ENCODE assay signal across 1 cellular context in the genomic region with DNA sequence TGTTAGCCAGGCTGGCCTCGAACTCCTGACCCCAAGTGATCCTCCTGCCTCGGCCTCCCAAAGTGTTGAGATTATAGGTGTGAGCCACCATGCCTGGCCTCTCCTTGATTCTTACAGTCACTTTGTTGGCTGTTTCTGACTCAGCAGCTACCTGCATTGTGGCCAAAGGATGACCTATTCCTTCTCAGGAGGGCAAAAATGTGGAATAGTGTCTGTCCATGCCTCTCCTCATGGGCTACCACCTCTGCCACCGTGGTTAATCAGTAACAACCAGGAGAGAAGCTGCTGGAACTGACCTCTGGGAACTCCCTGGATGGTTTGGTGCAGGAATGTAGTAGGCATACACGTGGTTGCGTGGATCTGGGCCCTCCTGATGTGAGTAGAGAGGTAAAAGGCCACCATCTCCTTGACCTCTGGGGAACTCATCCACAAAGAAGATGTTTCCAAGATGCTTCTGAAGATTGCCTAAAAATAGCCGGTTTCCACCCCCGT.
TF ChIP-seq lines count a peak whose summit lies in the region.

No MANE protein-coding gene starts in this region.

TF ChIP-seq in HepG2, 621 proteins besides CTCF, POLR2A, EP300 and RAD21 (continued from another document and continues in another):
- no peak for TF ChIP-seq ZNF407 (CRISPR knock-in tag; IDR thresholded peaks at IDR 0.05; ENCODE audit: not compliant biosample characterization)
- TF ChIP-seq CBX2 (IDR thresholded peaks at IDR 0.05; ENCODE audit: low read depth, low read length) = no peak
- TF ChIP-seq CBX2 (CRISPR knock-in tag; IDR thresholded peaks at IDR 0.05; ENCODE audit: low read depth) = no peak
- peak; percentile 41; the same call in 1 of the 2 replicates for TF ChIP-seq TBX2 (CRISPR knock-in tag; IDR thresholded peaks at IDR 0.05; ENCODE audit: borderline replicate concordance)
- TF ChIP-seq, protein P1, sequence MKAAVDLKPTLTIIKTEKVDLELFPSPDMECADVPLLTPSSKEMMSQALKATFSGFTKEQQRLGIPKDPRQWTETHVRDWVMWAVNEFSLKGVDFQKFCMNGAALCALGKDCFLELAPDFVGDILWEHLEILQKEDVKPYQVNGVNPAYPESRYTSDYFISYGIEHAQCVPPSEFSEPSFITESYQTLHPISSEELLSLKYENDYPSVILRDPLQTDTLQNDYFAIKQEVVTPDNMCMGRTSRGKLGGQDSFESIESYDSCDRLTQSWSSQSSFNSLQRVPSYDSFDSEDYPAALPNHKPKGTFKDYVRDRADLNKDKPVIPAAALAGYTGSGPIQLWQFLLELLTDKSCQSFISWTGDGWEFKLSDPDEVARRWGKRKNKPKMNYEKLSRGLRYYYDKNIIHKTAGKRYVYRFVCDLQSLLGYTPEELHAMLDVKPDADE (CRISPR knock-in tag; IDR thresholded peaks at IDR 0.05) = no peak
- TF ChIP-seq, protein P2, sequence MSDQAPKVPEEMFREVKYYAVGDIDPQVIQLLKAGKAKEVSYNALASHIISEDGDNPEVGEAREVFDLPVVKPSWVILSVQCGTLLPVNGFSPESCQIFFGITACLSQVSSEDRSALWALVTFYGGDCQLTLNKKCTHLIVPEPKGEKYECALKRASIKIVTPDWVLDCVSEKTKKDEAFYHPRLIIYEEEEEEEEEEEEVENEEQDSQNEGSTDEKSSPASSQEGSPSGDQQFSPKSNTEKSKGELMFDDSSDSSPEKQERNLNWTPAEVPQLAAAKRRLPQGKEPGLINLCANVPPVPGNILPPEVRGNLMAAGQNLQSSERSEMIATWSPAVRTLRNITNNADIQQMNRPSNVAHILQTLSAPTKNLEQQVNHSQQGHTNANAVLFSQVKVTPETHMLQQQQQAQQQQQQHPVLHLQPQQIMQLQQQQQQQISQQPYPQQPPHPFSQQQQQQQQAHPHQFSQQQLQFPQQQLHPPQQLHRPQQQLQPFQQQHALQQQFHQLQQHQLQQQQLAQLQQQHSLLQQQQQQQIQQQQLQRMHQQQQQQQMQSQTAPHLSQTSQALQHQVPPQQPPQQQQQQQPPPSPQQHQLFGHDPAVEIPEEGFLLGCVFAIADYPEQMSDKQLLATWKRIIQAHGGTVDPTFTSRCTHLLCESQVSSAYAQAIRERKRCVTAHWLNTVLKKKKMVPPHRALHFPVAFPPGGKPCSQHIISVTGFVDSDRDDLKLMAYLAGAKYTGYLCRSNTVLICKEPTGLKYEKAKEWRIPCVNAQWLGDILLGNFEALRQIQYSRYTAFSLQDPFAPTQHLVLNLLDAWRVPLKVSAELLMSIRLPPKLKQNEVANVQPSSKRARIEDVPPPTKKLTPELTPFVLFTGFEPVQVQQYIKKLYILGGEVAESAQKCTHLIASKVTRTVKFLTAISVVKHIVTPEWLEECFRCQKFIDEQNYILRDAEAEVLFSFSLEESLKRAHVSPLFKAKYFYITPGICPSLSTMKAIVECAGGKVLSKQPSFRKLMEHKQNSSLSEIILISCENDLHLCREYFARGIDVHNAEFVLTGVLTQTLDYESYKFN (CRISPR knock-in tag; conservative IDR thresholded peaks at IDR 0.05) = peak; percentile 50
- no peak for TF ChIP-seq THAP9 (CRISPR knock-in tag; IDR thresholded peaks at IDR 0.05; ENCODE audit: borderline replicate concordance)
- TF ChIP-seq ATF6 (CRISPR knock-in tag; conservative IDR thresholded peaks at IDR 0.05) = no peak
- TF ChIP-seq, protein P3, sequence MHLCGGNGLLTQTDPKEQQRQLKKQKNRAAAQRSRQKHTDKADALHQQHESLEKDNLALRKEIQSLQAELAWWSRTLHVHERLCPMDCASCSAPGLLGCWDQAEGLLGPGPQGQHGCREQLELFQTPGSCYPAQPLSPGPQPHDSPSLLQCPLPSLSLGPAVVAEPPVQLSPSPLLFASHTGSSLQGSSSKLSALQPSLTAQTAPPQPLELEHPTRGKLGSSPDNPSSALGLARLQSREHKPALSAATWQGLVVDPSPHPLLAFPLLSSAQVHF (CRISPR knock-in tag; IDR thresholded peaks at IDR 0.05) = no peak
- TF ChIP-seq ZNF776 (CRISPR knock-in tag; IDR thresholded peaks at IDR 0.05) = no peak
- TF ChIP-seq ZNF557 (CRISPR knock-in tag; IDR thresholded peaks at IDR 0.05) = no peak
- TF ChIP-seq PTBP1 (IDR thresholded peaks at IDR 0.05; ENCODE audit: low read depth, low read length, poor library complexity, severe bottlenecking) = no peak
- no peak for TF ChIP-seq CBX1 (IDR thresholded peaks at IDR 0.05; ENCODE audit: low read depth)
- TF ChIP-seq SCMH1 (CRISPR knock-in tag; IDR thresholded peaks at IDR 0.05; ENCODE audit: borderline replicate concordance) = no peak
- TF ChIP-seq MYPOP (CRISPR knock-in tag; IDR thresholded peaks at IDR 0.05) = 0 out of 2 replicates have a peak, but pooled peaks have one; percentile 42
- TF ChIP-seq ZNF782 (CRISPR knock-in tag; IDR thresholded peaks at IDR 0.05; ENCODE audit: borderline replicate concordance) = no peak
- peak; percentile 67 for TF ChIP-seq RXRB (CRISPR knock-in tag; IDR thresholded peaks at IDR 0.05; ENCODE audit: borderline replicate concordance)
- TF ChIP-seq, protein P4, sequence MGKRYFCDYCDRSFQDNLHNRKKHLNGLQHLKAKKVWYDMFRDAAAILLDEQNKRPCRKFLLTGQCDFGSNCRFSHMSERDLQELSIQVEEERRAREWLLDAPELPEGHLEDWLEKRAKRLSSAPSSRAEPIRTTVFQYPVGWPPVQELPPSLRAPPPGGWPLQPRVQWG (CRISPR knock-in tag; IDR thresholded peaks at IDR 0.05; ENCODE audit: borderline replicate concordance, low read depth) = no peak
- no peak for TF ChIP-seq ZNF468 (CRISPR knock-in tag; IDR thresholded peaks at IDR 0.05)
- no peak for TF ChIP-seq ZNF816 (CRISPR knock-in tag; IDR thresholded peaks at IDR 0.05; ENCODE audit: borderline replicate concordance)
- TF ChIP-seq SNAPC2 (CRISPR knock-in tag; IDR thresholded peaks at IDR 0.05) = 0 out of 2 replicates have a peak, but pooled peaks have one; percentile 78
- no peak for TF ChIP-seq ZNF446 (CRISPR knock-in tag; IDR thresholded peaks at IDR 0.05)
- TF ChIP-seq ZNF251 (CRISPR knock-in tag; IDR thresholded peaks at IDR 0.05) = no peak
- peak; percentile 40; the same call in 1 of the 2 replicates for TF ChIP-seq ZNF580 (CRISPR knock-in tag; IDR thresholded peaks at IDR 0.05; ENCODE audit: borderline replicate concordance, low read depth)
- peak; percentile 71; the same call in 1 of the 2 replicates for TF ChIP-seq TFDP2 (CRISPR knock-in tag; IDR thresholded peaks at IDR 0.05)
- no peak for TF ChIP-seq ZNF207 (IDR thresholded peaks at IDR 0.05; ENCODE audit: borderline replicate concordance)
- TF ChIP-seq MTF2 (CRISPR knock-in tag; IDR thresholded peaks at IDR 0.05; ENCODE audit: borderline replicate concordance) = no peak
